ENCODE assay signal across 19 cellular contexts in the genomic region with DNA sequence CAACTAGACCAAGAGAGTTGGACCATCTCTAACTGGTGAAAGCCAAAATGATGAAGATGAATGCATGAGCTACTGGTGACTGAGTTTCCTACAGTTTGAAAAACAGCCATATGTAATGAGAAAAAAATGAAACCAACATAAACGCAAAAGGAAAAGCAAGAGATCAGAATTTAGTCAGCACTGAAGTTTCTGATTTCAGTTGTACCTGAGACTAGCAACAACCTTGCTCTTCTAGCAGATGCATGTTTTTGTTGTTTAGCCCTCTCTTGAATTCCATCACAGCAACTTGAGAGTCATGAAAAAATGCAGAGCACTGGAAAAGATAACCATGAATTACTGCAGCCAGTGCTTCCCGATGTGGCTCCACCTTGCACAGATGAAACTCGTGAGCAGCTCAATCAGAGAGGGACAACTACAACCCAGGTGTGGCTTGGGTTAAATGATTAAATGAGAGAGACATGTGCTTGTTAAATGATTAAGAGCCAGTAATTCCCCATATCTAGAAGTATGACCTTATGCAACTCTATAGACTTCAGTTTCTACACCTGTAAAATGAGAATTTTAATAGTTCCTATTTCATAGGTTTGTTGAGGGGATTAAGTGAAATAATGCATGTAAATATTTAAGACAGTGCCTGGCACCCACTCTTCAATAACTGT.
DNase-seq lines count a peak whose midpoint lies in the region; ATAC-seq and TF ChIP-seq lines count a peak whose summit lies in the region.
"Had no signal": no experiment of that assay in that cellular context is flagged by ENCODE, and none has a peak within 500 bp of the region (broad histone marks: within the 10 kb centered on the region; RNA-seq: fewer than 3 reads in every experiment).

No MANE protein-coding gene starts in this region.

- H3K9me3 Mint-ChIP-seq in T-cell (no peaks in the 10 kb centered on the region), CD14-positive monocyte (peaks cover 0 to 4% (median 3%) of the 10 kb centered on the region in 7 donors)

- H3K27ac Mint-ChIP-seq in T-cell (no peak overlapping the region), CD14-positive monocyte (no peak overlapping the region)
- H3K27ac Mint-ChIP-seq: activated naive CD4-positive, alpha-beta T cell treated with anti-CD3 and anti-CD28 coated beads, Interleukin-2, amount 50 U/mL, for 72 hours; nephron; WTC11 had no signal

- ATAC-seq in GM18907 (IDR thresholded peaks at IDR 0.05; ENCODE audit: unreplicated experiment) = peak; percentile 86
- ATAC-seq in GM21515 (IDR thresholded peaks at IDR 0.05; ENCODE audit: unreplicated experiment) = peak; percentile 63
- ATAC-seq in HG02970 (IDR thresholded peaks at IDR 0.05; ENCODE audit: low FRiP score, unreplicated experiment) = peak; percentile 68
- ATAC-seq in HG03520 (IDR thresholded peaks at IDR 0.05; ENCODE audit: unreplicated experiment) = peak; percentile 46
- no peak for ATAC-seq in T-cell (replicated peaks in 1 of 4)
- ATAC-seq in left cardiac atrium = no peak
- ATAC-seq: lower lobe of right lung, Panc1, WTC11 had no signal

- intact Hi-C loops in CD14-positive monocyte (cut with micrococcal nuclease) = no loop called here
- intact Hi-C loops in left cardiac atrium (cut with DNase I) = no loop called here

- H3K4me1 Mint-ChIP-seq in T-cell = no peaks in the 10 kb centered on the region
- H3K4me1 Mint-ChIP-seq in CD14-positive monocyte = peaks cover 3% of the 10 kb centered on the region
- H3K4me1 Mint-ChIP-seq: nephron, WTC11 had no signal

- H3K27me3 Mint-ChIP-seq in T-cell (peaks cover 22 to 31% of the 10 kb centered on the region in 2 donors), CD14-positive monocyte (ENCODE audit: low read depth in 3 of 3) (peaks cover 0 to 3% (median 2%) of the 10 kb centered on the region in 3 donors)

- no peak for TF ChIP-seq CTCF in CD14-positive monocyte (IDR thresholded peaks at IDR 0.05)

- DNase-seq in T-cell (no peak), pons (ENCODE audit: low spot score) (no peak), CD14-positive monocyte (ENCODE audit: low spot score) (no peak), left cardiac atrium (no peak)
- DNase-seq: activated CD8-positive, alpha-beta memory T cell treated with anti-CD3 and anti-CD28 coated beads, Interleukin-2, amount 50 U/mL, for 4 hours; KG1; lower lobe of right lung; NCI-H146; NCI-H526 treated with DMSO at 0.1 percent for 48 hours; sigmoid colon; stimulated activated naive CD4-positive, alpha-beta T cell had no signal

- H3K36me3 Mint-ChIP-seq in T-cell (no peaks in the 10 kb centered on the region), CD14-positive monocyte (no peaks in the 10 kb centered on the region)
- H3K36me3 Mint-ChIP-seq: activated naive CD4-positive, alpha-beta T cell treated with anti-CD3 and anti-CD28 coated beads, Interleukin-2, amount 50 U/mL, for 72 hours; WTC11 had no signal

- CTCF ChIA-PET in T-cell (lab: Charles Lee) = interaction anchor here in 1 of 2 donors (0.7 kb wide), 1 partner anchor 27 kb away, joined by 3 read pairs; no protein-coding TSS in a partner anchor

- H3K4me3 Mint-ChIP-seq in T-cell (no peak overlapping the region), CD14-positive monocyte (no peak overlapping the region)
- H3K4me3 Mint-ChIP-seq: nephron, WTC11 had no signal

- POLR2A ChIA-PET in T-cell (lab: Charles Lee) = no interaction called here

Comparison
In these comparisons a context has a peak if more than half of its experiments do, and no peak if none do; other contexts are left out.
1. ATAC-seq: peak in GM18907 (single experiment), GM21515 (single experiment), HG02970 (single experiment) and HG03520 (single experiment); none in T-cell (0 of 4) and left cardiac atrium (0 of 2).